ENCODE assay signal across 1 cellular context in the genomic region with DNA sequence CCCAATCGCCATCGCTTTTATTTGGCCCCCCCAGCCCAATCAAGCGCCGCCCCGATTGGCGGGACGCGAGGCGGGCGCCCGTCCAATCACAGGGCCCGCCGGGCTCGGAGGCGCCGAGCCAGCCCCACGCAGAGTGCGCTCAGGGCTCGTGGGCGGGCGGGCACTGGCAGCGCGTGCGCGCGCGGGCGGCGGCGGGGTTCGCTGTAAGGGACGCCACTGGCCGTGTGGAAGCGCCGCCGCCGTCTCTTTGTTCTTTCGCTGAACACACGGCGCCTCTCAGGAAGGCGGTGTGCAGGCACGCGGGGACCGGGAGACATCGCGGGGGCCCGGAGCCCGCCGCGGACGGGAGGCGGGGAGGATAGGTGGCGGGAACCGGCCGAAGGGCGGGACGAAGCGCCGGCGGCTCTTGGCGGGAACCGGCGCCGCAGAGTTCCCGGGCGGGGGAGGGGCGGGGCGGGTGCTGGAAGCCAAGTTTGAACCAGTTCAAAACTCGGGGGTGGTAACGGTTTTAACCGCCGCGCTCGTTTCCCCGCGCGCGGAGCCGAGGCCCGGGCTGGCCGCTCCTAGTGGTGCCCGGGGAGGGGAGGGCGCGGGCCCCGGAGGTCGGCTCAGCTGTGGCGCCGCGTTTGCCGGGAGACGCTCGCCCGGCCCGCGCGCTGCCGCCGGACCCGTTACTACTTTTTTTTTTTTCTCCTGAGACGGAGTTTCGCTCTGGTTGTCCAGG.
TF ChIP-seq lines count a peak whose summit lies in the region.

No MANE protein-coding gene starts in this region.

TF ChIP-seq in WTC11, 78 proteins besides CTCF, POLR2A, EP300 and RAD21 (continued from another document and continues in another):
- TF ChIP-seq, protein P1, sequence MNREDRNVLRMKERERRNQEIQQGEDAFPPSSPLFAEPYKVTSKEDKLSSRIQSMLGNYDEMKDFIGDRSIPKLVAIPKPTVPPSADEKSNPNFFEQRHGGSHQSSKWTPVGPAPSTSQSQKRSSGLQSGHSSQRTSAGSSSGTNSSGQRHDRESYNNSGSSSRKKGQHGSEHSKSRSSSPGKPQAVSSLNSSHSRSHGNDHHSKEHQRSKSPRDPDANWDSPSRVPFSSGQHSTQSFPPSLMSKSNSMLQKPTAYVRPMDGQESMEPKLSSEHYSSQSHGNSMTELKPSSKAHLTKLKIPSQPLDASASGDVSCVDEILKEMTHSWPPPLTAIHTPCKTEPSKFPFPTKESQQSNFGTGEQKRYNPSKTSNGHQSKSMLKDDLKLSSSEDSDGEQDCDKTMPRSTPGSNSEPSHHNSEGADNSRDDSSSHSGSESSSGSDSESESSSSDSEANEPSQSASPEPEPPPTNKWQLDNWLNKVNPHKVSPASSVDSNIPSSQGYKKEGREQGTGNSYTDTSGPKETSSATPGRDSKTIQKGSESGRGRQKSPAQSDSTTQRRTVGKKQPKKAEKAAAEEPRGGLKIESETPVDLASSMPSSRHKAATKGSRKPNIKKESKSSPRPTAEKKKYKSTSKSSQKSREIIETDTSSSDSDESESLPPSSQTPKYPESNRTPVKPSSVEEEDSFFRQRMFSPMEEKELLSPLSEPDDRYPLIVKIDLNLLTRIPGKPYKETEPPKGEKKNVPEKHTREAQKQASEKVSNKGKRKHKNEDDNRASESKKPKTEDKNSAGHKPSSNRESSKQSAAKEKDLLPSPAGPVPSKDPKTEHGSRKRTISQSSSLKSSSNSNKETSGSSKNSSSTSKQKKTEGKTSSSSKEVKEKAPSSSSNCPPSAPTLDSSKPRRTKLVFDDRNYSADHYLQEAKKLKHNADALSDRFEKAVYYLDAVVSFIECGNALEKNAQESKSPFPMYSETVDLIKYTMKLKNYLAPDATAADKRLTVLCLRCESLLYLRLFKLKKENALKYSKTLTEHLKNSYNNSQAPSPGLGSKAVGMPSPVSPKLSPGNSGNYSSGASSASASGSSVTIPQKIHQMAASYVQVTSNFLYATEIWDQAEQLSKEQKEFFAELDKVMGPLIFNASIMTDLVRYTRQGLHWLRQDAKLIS (CRISPR knock-in tag; IDR thresholded peaks at IDR 0.05; ENCODE audit: borderline replicate concordance) = 0 out of 2 replicates have a peak, but pooled peaks have one; percentile 63
- TF ChIP-seq NR2C2 (CRISPR knock-in tag; IDR thresholded peaks at IDR 0.05) = no peak
- TF ChIP-seq, protein P2, sequence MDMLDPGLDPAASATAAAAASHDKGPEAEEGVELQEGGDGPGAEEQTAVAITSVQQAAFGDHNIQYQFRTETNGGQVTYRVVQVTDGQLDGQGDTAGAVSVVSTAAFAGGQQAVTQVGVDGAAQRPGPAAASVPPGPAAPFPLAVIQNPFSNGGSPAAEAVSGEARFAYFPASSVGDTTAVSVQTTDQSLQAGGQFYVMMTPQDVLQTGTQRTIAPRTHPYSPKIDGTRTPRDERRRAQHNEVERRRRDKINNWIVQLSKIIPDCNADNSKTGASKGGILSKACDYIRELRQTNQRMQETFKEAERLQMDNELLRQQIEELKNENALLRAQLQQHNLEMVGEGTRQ (CRISPR knock-in tag; IDR thresholded peaks at IDR 0.05) = no peak
- TF ChIP-seq, protein P3, sequence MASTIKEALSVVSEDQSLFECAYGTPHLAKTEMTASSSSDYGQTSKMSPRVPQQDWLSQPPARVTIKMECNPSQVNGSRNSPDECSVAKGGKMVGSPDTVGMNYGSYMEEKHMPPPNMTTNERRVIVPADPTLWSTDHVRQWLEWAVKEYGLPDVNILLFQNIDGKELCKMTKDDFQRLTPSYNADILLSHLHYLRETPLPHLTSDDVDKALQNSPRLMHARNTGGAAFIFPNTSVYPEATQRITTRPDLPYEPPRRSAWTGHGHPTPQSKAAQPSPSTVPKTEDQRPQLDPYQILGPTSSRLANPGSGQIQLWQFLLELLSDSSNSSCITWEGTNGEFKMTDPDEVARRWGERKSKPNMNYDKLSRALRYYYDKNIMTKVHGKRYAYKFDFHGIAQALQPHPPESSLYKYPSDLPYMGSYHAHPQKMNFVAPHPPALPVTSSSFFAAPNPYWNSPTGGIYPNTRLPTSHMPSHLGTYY (CRISPR knock-in tag; IDR thresholded peaks at IDR 0.05) = peak; percentile 7; the same call in 1 of the 2 replicates
- no peak for TF ChIP-seq JAZF1 (CRISPR knock-in tag; IDR thresholded peaks at IDR 0.05)
- TF ChIP-seq SP1 (CRISPR knock-in tag; conservative IDR thresholded peaks at IDR 0.05) = peak; percentile 75; the same call in 1 of the 2 replicates
- TF ChIP-seq CREM (CRISPR knock-in tag; IDR thresholded peaks at IDR 0.05) = peak; percentile 76
- no peak for TF ChIP-seq SOX15 (CRISPR knock-in tag; IDR thresholded peaks at IDR 0.05)
- TF ChIP-seq ELF4 (CRISPR knock-in tag; IDR thresholded peaks at IDR 0.05; ENCODE audit: low read depth) = no peak
- TF ChIP-seq, protein P4, sequence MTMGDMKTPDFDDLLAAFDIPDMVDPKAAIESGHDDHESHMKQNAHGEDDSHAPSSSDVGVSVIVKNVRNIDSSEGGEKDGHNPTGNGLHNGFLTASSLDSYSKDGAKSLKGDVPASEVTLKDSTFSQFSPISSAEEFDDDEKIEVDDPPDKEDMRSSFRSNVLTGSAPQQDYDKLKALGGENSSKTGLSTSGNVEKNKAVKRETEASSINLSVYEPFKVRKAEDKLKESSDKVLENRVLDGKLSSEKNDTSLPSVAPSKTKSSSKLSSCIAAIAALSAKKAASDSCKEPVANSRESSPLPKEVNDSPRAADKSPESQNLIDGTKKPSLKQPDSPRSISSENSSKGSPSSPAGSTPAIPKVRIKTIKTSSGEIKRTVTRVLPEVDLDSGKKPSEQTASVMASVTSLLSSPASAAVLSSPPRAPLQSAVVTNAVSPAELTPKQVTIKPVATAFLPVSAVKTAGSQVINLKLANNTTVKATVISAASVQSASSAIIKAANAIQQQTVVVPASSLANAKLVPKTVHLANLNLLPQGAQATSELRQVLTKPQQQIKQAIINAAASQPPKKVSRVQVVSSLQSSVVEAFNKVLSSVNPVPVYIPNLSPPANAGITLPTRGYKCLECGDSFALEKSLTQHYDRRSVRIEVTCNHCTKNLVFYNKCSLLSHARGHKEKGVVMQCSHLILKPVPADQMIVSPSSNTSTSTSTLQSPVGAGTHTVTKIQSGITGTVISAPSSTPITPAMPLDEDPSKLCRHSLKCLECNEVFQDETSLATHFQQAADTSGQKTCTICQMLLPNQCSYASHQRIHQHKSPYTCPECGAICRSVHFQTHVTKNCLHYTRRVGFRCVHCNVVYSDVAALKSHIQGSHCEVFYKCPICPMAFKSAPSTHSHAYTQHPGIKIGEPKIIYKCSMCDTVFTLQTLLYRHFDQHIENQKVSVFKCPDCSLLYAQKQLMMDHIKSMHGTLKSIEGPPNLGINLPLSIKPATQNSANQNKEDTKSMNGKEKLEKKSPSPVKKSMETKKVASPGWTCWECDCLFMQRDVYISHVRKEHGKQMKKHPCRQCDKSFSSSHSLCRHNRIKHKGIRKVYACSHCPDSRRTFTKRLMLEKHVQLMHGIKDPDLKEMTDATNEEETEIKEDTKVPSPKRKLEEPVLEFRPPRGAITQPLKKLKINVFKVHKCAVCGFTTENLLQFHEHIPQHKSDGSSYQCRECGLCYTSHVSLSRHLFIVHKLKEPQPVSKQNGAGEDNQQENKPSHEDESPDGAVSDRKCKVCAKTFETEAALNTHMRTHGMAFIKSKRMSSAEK (CRISPR knock-in tag; IDR thresholded peaks at IDR 0.05; ENCODE audit: borderline replicate concordance) = no peak
- no peak for TF ChIP-seq HMGA2 (CRISPR knock-in tag; IDR thresholded peaks at IDR 0.05)
- TF ChIP-seq ETV6 (CRISPR knock-in tag; IDR thresholded peaks at IDR 0.05) = peak; percentile 84
- TF ChIP-seq, protein P5, sequence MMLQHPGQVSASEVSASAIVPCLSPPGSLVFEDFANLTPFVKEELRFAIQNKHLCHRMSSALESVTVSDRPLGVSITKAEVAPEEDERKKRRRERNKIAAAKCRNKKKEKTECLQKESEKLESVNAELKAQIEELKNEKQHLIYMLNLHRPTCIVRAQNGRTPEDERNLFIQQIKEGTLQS (CRISPR knock-in tag; conservative IDR thresholded peaks at IDR 0.05) = no peak
- TF ChIP-seq GABPB1 (CRISPR knock-in tag; IDR thresholded peaks at IDR 0.05) = no peak
- TF ChIP-seq ZNF317 (CRISPR knock-in tag; IDR thresholded peaks at IDR 0.05; ENCODE audit: borderline replicate concordance, low read depth) = no peak
- TF ChIP-seq, protein P6, sequence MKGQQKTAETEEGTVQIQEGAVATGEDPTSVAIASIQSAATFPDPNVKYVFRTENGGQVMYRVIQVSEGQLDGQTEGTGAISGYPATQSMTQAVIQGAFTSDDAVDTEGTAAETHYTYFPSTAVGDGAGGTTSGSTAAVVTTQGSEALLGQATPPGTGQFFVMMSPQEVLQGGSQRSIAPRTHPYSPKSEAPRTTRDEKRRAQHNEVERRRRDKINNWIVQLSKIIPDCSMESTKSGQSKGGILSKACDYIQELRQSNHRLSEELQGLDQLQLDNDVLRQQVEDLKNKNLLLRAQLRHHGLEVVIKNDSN (CRISPR knock-in tag; IDR thresholded peaks at IDR 0.05) = 0 out of 2 replicates have a peak, but pooled peaks have one; percentile 28
- 0 out of 2 replicates have a peak, but pooled peaks have one; percentile 39 for TF ChIP-seq JUN (CRISPR knock-in tag; IDR thresholded peaks at IDR 0.05)
- TF ChIP-seq NFATC4 (CRISPR knock-in tag; IDR thresholded peaks at IDR 0.05) = no peak
- TF ChIP-seq, protein P7, sequence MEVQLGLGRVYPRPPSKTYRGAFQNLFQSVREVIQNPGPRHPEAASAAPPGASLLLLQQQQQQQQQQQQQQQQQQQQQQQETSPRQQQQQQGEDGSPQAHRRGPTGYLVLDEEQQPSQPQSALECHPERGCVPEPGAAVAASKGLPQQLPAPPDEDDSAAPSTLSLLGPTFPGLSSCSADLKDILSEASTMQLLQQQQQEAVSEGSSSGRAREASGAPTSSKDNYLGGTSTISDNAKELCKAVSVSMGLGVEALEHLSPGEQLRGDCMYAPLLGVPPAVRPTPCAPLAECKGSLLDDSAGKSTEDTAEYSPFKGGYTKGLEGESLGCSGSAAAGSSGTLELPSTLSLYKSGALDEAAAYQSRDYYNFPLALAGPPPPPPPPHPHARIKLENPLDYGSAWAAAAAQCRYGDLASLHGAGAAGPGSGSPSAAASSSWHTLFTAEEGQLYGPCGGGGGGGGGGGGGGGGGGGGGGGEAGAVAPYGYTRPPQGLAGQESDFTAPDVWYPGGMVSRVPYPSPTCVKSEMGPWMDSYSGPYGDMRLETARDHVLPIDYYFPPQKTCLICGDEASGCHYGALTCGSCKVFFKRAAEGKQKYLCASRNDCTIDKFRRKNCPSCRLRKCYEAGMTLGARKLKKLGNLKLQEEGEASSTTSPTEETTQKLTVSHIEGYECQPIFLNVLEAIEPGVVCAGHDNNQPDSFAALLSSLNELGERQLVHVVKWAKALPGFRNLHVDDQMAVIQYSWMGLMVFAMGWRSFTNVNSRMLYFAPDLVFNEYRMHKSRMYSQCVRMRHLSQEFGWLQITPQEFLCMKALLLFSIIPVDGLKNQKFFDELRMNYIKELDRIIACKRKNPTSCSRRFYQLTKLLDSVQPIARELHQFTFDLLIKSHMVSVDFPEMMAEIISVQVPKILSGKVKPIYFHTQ (CRISPR knock-in tag; IDR thresholded peaks at IDR 0.05) = no peak
- TF ChIP-seq, protein P8, sequence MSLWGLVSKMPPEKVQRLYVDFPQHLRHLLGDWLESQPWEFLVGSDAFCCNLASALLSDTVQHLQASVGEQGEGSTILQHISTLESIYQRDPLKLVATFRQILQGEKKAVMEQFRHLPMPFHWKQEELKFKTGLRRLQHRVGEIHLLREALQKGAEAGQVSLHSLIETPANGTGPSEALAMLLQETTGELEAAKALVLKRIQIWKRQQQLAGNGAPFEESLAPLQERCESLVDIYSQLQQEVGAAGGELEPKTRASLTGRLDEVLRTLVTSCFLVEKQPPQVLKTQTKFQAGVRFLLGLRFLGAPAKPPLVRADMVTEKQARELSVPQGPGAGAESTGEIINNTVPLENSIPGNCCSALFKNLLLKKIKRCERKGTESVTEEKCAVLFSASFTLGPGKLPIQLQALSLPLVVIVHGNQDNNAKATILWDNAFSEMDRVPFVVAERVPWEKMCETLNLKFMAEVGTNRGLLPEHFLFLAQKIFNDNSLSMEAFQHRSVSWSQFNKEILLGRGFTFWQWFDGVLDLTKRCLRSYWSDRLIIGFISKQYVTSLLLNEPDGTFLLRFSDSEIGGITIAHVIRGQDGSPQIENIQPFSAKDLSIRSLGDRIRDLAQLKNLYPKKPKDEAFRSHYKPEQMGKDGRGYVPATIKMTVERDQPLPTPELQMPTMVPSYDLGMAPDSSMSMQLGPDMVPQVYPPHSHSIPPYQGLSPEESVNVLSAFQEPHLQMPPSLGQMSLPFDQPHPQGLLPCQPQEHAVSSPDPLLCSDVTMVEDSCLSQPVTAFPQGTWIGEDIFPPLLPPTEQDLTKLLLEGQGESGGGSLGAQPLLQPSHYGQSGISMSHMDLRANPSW (CRISPR knock-in tag; conservative IDR thresholded peaks at IDR 0.05; ENCODE audit: low read depth) = no peak
- TF ChIP-seq EMX1 (CRISPR knock-in tag; IDR thresholded peaks at IDR 0.05) = no peak
- TF ChIP-seq, protein P9, sequence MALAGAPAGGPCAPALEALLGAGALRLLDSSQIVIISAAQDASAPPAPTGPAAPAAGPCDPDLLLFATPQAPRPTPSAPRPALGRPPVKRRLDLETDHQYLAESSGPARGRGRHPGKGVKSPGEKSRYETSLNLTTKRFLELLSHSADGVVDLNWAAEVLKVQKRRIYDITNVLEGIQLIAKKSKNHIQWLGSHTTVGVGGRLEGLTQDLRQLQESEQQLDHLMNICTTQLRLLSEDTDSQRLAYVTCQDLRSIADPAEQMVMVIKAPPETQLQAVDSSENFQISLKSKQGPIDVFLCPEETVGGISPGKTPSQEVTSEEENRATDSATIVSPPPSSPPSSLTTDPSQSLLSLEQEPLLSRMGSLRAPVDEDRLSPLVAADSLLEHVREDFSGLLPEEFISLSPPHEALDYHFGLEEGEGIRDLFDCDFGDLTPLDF (CRISPR knock-in tag; IDR thresholded peaks at IDR 0.05) = no peak
- TF ChIP-seq, protein P10, sequence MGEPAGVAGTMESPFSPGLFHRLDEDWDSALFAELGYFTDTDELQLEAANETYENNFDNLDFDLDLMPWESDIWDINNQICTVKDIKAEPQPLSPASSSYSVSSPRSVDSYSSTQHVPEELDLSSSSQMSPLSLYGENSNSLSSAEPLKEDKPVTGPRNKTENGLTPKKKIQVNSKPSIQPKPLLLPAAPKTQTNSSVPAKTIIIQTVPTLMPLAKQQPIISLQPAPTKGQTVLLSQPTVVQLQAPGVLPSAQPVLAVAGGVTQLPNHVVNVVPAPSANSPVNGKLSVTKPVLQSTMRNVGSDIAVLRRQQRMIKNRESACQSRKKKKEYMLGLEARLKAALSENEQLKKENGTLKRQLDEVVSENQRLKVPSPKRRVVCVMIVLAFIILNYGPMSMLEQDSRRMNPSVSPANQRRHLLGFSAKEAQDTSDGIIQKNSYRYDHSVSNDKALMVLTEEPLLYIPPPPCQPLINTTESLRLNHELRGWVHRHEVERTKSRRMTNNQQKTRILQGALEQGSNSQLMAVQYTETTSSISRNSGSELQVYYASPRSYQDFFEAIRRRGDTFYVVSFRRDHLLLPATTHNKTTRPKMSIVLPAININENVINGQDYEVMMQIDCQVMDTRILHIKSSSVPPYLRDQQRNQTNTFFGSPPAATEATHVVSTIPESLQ (CRISPR knock-in tag; IDR thresholded peaks at IDR 0.05) = no peak
- TF ChIP-seq ZNF121 (CRISPR knock-in tag; IDR thresholded peaks at IDR 0.05) = no peak
- TF ChIP-seq, protein P11, sequence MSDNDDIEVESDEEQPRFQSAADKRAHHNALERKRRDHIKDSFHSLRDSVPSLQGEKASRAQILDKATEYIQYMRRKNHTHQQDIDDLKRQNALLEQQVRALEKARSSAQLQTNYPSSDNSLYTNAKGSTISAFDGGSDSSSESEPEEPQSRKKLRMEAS (CRISPR knock-in tag; IDR thresholded peaks at IDR 0.05) = peak; percentile 50; the same call in 1 of the 2 replicates
- no peak for TF ChIP-seq FOXJ3 (CRISPR knock-in tag; IDR thresholded peaks at IDR 0.05; ENCODE audit: borderline replicate concordance)
- TF ChIP-seq ZNF396 (CRISPR knock-in tag; IDR thresholded peaks at IDR 0.05; ENCODE audit: borderline replicate concordance) = no peak
